34 cellular contexts compared by ENCODE assay signal in genomic region chr1:60268451-60268850, GRCh38.
"Had no signal": no experiment of that assay in that cellular context is flagged by ENCODE, and none has a peak within 500 bp of the region (broad histone marks: within the 10 kb centered on the region; RNA-seq: fewer than 3 reads in every experiment).

No MANE protein-coding gene starts in this region.

- H3K27me3 ChIP-seq: adrenal gland, body of pancreas, brain microvascular endothelial cell, breast epithelium had no signal

- ATAC-seq: activated CD8-positive, alpha-beta T cell treated with anti-CD3 and anti-CD28 coated beads for 36 hours; activated naive CD4-positive, alpha-beta T cell treated with anti-CD3 and anti-CD28 coated beads, Interleukin-2, amount 50 U/mL, for 72 hours; activated T-cell treated with anti-CD3 and anti-CD28 coated beads, Interleukin-2, amount 50 U/mL, for 4 hours; activated T-cell treated with anti-CD3 and anti-CD28 coated beads, Interleukin-2, amount 50 U/mL, for 72 hours; activated T-helper 17 cell treated with anti-CD3 and anti-CD28 coated beads, Interleukin-2, amount 50 U/mL, for 72 hours; body of pancreas had no signal

- H3K4me3 ChIP-seq: adrenal gland, body of pancreas, breast epithelium had no signal

- H3K4me1 ChIP-seq: adrenal gland, breast epithelium had no signal

- FAIRE-seq: astrocyte, TTC549 had no signal

- H3K27ac ChIP-seq: adrenal gland, body of pancreas, brain microvascular endothelial cell, breast epithelium, VCaP had no signal

- H3K36me3 ChIP-seq: adrenal gland, brain microvascular endothelial cell, breast epithelium had no signal

- H3K9me3 ChIP-seq: adrenal gland, body of pancreas, breast epithelium had no signal

- DNase-seq: activated B cell treated with CpG ODN at 0.5 μM for 24 hours; activated CD4-positive, alpha-beta memory T cell treated with anti-CD3 and anti-CD28 coated beads for 36 hours; activated CD4-positive, alpha-beta T cell treated with anti-CD3 and anti-CD28 coated beads for 4 hours; activated CD4-positive, alpha-beta T cell treated with anti-CD3 and anti-CD28 coated beads, Interleukin-2, amount 10 ng/mL, durations not matched to agents 24 days and 14 days; activated CD4-positive, alpha-beta T cell treated with anti-CD3 and anti-CD28 coated beads, Interleukin-2, amount 50 U/mL, for 1 hour; activated CD4-positive, alpha-beta T cell treated with anti-CD3 and anti-CD28 coated beads, Interleukin-2, amount 50 U/mL, for 4 hours; activated CD4-positive, CD25-positive, alpha-beta regulatory T cell treated with anti-CD3 and anti-CD28 coated beads, Interleukin-2, amount 50 U/mL, for 72 hours; activated CD8-positive, alpha-beta memory T cell treated with anti-CD3 and anti-CD28 coated beads, Interleukin-2, amount 50 U/mL, for 4 hours; activated CD8-positive, alpha-beta T cell treated with anti-CD3 and anti-CD28 coated beads for 36 hours; activated effector memory CD4-positive, alpha-beta T cell treated with anti-CD3 and anti-CD28 coated beads, Interleukin-2, amount 50 U/mL, for 16 hours; activated gamma-delta T cell treated with Interleukin-2 at 50 U/mL for 16 hours; activated naive CD4-positive, alpha-beta T cell; activated naive CD4-positive, alpha-beta T cell treated with anti-CD3 and anti-CD28 coated beads for 36 hours; activated naive CD4-positive, alpha-beta T cell treated with anti-CD3 and anti-CD28 coated beads, Interleukin-2, amount 50 U/mL, for 16 hours; activated naive CD8-positive, alpha-beta T cell treated with anti-CD3 and anti-CD28 coated beads for 36 hours; activated T-cell treated with anti-CD3 and anti-CD28 coated beads for 4 hours; activated T-cell treated with anti-CD3 and anti-CD28 coated beads, Interleukin-2, amount 50 U/mL, for 1 hour; activated T-cell treated with anti-CD3 and anti-CD28 coated beads, Interleukin-2, amount 50 U/mL, for 4 hours; activated T-cell treated with anti-CD3 and anti-CD28 coated beads, Interleukin-2, amount 50 U/mL, for 72 hours; adrenal gland; amniotic stem cell; aorta; body of pancreas; brain microvascular endothelial cell; central memory CD4-positive, alpha-beta T cell; T-helper 1 cell; T-helper 2 cell; T-helper 9 cell had no signal
